8 cellular contexts compared by ENCODE assay signal in the genomic region with DNA sequence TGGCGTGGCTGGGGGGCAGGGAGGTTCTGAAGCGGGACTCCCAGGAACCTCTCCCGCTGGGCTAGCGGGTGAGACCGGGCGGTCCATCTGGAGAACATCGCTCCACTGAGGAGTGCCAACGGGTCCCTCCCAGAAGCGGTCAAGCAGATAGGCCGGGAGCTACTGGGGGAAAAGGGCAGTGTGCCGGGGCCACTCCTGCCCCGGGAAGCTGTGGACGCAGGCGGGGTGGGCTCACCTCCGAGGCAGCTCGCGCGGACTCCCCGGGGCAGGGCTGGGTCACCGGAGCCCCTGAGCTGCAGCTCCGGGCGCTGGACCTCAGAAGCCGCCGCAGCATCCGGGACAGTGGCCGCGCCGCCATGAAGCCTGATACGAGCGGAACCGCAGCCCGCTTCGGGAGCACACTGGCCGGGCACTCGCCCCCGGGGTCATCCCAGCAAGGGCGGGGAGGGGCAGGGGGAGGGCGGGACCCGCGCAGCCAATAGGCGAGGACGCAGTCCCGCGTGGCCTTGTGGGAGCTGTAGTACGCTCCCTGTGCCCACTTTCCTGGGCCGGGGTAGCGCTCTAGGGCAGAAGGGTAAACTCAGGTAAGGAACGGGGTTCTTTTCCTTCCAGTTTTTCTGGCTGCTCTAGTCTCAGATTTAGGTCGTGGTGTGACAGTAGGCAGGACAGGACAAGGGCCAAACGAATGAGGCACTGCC. TPM values are rescaled to one million over a fixed set of nuclear protein-coding genes. Genes with fewer than 3 reads are reported as not detected.
A peak's percentile ranks its signal among the peaks of the same experiment; 100 is the strongest.
DNase-seq lines count a peak whose midpoint lies in the region; ATAC-seq, FAIRE-seq and TF ChIP-seq lines count a peak whose summit lies in the region.

TSS of gene MOCS1 (minus strand) at position 403 of the 698 bp plus-strand sequence. CDS start at position 358, 45 bp downstream.

- H3K9me3 ChIP-seq in SJSA1 (replicated peaks): no peaks in the 10 kb centered on the region
- no peaks in the 10 kb centered on the region for H3K9me3 ChIP-seq in GM12878 (replicated peaks; ENCODE audit: control insufficient read depth, insufficient read depth, low read length)

- no peaks in the 10 kb centered on the region for H3K36me3 Mint-ChIP-seq in T-helper 1 cell treated with Interleukin-12 subunit alpha and Interleukin-12 subunit beta and Interleukin-4 antibody, amounts not matched to agents 30 μg/mL and 1 μg/mL, for 36 hours (ENCODE audit: low read depth)

- no peaks in the 10 kb centered on the region for H3K79me2 ChIP-seq in GM12878 (ENCODE audit: control insufficient read depth, insufficient read depth, low read length)

- DNase-seq in T-helper 1 cell (no peak), SJSA1 (ENCODE audit: low read depth in 1 of 2, low spot score in 2 of 2) (peak; percentile 50 to 77), GM12878 (ENCODE audit: low read depth, low spot score) (no peak), hepatic stellate cell (ENCODE audit: low spot score) (peak; percentile 84), posterior cingulate gyrus (peak; percentile 79 to 98 (median 90))

- H3K4me1 Mint-ChIP-seq in T-helper 1 cell treated with Interleukin-12 subunit alpha and Interleukin-12 subunit beta and Interleukin-4 antibody, amounts not matched to agents 30 μg/mL and 1 μg/mL, for 36 hours (ENCODE audit: low read depth): peaks cover 3% of the 10 kb centered on the region

- in situ Hi-C loops in GM12878 (cut with MboI): no loop called here

- H3K27ac Mint-ChIP-seq in T-helper 1 cell treated with Interleukin-12 subunit alpha and Interleukin-12 subunit beta and Interleukin-4 antibody, amounts not matched to agents 30 μg/mL and 1 μg/mL, for 36 hours: no peak within 1 kb of the TSS

- H3K4me1 ChIP-seq in SJSA1 (replicated peaks): peaks cover 23% of the 10 kb centered on the region
- H3K4me1 ChIP-seq in GM12878 (ENCODE audit: control insufficient read depth, insufficient read depth, low read length): no peaks in the 10 kb centered on the region
- H3K4me1 ChIP-seq in urinary bladder (ENCODE audit: insufficient read depth): peaks cover 2% of the 10 kb centered on the region

- CTCF ChIA-PET in GM12878 (lab: Yijun Ruan, JAX): interaction anchor here (0.5 kb wide), 1 partner anchor 47 kb away, joined by 3 read pairs; no protein-coding TSS in a partner anchor

- peak within 1 kb of the TSS; percentile 74 for H3K4me3 Mint-ChIP-seq in T-helper 1 cell treated with Interleukin-12 subunit alpha and Interleukin-12 subunit beta and Interleukin-4 antibody, amounts not matched to agents 30 μg/mL and 1 μg/mL, for 36 hours

- ATAC-seq in GM12878: peak; percentile 96
- no peak for ATAC-seq in GM18868 (IDR thresholded peaks at IDR 0.05; ENCODE audit: unreplicated experiment)

- H3K27ac ChIP-seq in SJSA1: no peak within 1 kb of the TSS
- no peak within 1 kb of the TSS for H3K27ac ChIP-seq in GM12878 (ENCODE audit: control insufficient read depth, insufficient read depth)
- H3K27ac ChIP-seq in urinary bladder (ENCODE audit: low read depth): peak within 1 kb of the TSS; percentile 24

- H3K36me3 ChIP-seq in SJSA1 (no peaks in the 10 kb centered on the region), GM12878 (ENCODE audit: control insufficient read depth in 2 of 2, insufficient read depth in 2 of 2, low read length in 1 of 2) (no peaks in the 10 kb centered on the region), urinary bladder (ENCODE audit: insufficient read depth) (no peaks in the 10 kb centered on the region)

- no peaks in the 10 kb centered on the region for H3K9me3 Mint-ChIP-seq in T-helper 1 cell treated with Interleukin-12 subunit alpha and Interleukin-12 subunit beta and Interleukin-4 antibody, amounts not matched to agents 30 μg/mL and 1 μg/mL, for 36 hours

- 23% methylated on average over 31 of the region's 50 CpGs for WGBS in GM12878 (ENCODE audit: insufficient coverage, insufficient replicate concordance, low lambda C conversion rate, missing lambda C conversion rate)
- whole genome bisulfite sequencing in urinary bladder: 2% methylated on average over 50 of the region's 50 CpGs

- no peak for TF ChIP-seq RAD21 in GM12878 (IDR thresholded peaks at IDR 0.05; ENCODE audit: insufficient read depth, low read depth, low read length)

- intact Hi-C loops in GM12878 (cut with micrococcal nuclease; ENCODE audit: unreplicated experiment) (no loop called here), posterior cingulate gyrus (cut with DNase I) (no loop called here)

- no peak for FAIRE-seq in GM12878 (lab: Jason Lieb, UNC)

- no peak within 1 kb of the TSS for H3K9ac ChIP-seq in GM12878 (ENCODE audit: control insufficient read depth, insufficient read depth, low read length)

- H2AFZ ChIP-seq in GM12878 (ENCODE audit: control insufficient read depth, low read depth, low read length): no peak within 1 kb of the TSS

- RAD21 ChIA-PET in GM12878 (lab: Charles Lee; ENCODE audit: unreplicated experiment): no interaction called here

- peaks cover 35% of the 10 kb centered on the region for H3K27me3 Mint-ChIP-seq in T-helper 1 cell treated with Interleukin-12 subunit alpha and Interleukin-12 subunit beta and Interleukin-4 antibody, amounts not matched to agents 30 μg/mL and 1 μg/mL, for 36 hours (ENCODE audit: low read depth)

- H3K4me2 ChIP-seq in GM12878 (ENCODE audit: control insufficient read depth, insufficient read depth): peak within 1 kb of the TSS; percentile 48; the same call in 1 of the 2 replicates

- no peak for TF ChIP-seq EP300 in GM12878 (IDR thresholded peaks at IDR 0.05; ENCODE audit: borderline replicate concordance in 1 of 2, control insufficient read depth in 1 of 2, low read depth in 2 of 2, low read length in 2 of 2)

- TF ChIP-seq CTCF in GM12878 (IDR thresholded peaks at IDR 0.05 in 2 of 3, conservative IDR thresholded peaks at IDR 0.05 in 1 of 3; ENCODE audit: control insufficient read depth in 2 of 3, extremely low read depth in 1 of 3, insufficient read depth in 1 of 3, low read depth in 3 of 3, low read length in 3 of 3): no peak

- TF ChIP-seq POLR2A in GM12878 (IDR thresholded peaks at IDR 0.05; ENCODE audit: low read depth, low read length): no peak

- H3K4me3 ChIP-seq in SJSA1: peak within 1 kb of the TSS; percentile 75
- no peak within 1 kb of the TSS for H3K4me3 ChIP-seq in GM12878
- H3K4me3 ChIP-seq in urinary bladder (ENCODE audit: low read depth, low read length): peak within 1 kb of the TSS; percentile 62

- H4K20me1 ChIP-seq in GM12878 (ENCODE audit: control insufficient read depth, insufficient read depth): no peaks in the 10 kb centered on the region

- SMC1A ChIA-PET in GM12878 (lab: Charles Lee; ENCODE audit: uncharacterized antibody, unreplicated experiment): interaction anchor here (1.3 kb wide), 1 partner anchor 20 kb away, joined by 5 read pairs; no protein-coding TSS in a partner anchor

- H3K27me3 ChIP-seq in SJSA1 (replicated peaks) (no peaks in the 10 kb centered on the region), GM12878 (replicated peaks in 1 of 2; ENCODE audit: control insufficient read depth in 2 of 2, insufficient read depth in 2 of 2, low read length in 1 of 2) (peaks cover 0 to 3% of the 10 kb centered on the region in 2 experiments; a peak in 2 of 4 replicates)

- no TSS peak for BruUV-seq in GM12878 (replicated peaks; lab: Mats Ljungman, UMichigan)

- POLR2A ChIA-PET in GM12878 (lab: Charles Lee): no interaction called here

TF ChIP-seq in GM12878, 131 proteins besides CTCF, POLR2A, EP300 and RAD21 (continues in another document):
- peak; percentile 57 for TF ChIP-seq HCFC1 (IDR thresholded peaks at IDR 0.05; ENCODE audit: low read length)
- TF ChIP-seq, protein P1, sequence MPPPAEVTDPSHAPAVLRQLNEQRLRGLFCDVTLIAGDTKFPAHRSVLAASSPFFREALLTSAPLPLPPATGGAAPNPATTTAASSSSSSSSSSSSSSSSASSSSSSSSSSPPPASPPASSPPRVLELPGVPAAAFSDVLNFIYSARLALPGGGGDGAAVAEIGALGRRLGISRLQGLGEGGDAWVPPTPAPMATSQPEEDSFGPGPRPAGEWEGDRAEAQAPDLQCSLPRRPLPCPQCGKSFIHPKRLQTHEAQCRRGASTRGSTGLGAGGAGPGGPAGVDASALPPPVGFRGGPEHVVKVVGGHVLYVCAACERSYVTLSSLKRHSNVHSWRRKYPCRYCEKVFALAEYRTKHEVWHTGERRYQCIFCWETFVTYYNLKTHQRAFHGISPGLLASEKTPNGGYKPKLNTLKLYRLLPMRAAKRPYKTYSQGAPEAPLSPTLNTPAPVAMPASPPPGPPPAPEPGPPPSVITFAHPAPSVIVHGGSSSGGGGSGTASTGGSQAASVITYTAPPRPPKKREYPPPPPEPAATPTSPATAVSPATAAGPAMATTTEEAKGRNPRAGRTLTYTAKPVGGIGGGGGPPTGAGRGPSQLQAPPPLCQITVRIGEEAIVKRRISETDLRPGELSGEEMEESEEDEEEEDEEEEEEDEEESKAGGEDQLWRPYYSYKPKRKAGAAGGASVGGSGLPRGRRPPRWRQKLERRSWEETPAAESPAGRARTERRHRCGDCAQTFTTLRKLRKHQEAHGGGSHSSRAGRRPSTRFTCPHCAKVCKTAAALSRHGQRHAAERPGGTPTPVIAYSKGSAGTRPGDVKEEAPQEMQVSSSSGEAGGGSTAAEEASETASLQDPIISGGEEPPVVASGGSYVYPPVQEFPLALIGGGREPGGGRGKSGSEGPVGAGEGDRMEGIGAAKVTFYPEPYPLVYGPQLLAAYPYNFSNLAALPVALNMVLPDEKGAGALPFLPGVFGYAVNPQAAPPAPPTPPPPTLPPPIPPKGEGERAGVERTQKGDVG (CRISPR knock-in tag; IDR thresholded peaks at IDR 0.05): no peak
- peak; percentile 25; the same call in 1 of the 2 replicates for TF ChIP-seq NR2C1 (IDR thresholded peaks at IDR 0.05)
- peak; percentile 11 for TF ChIP-seq SIX5 (IDR thresholded peaks at IDR 0.05; ENCODE audit: low read depth, low read length, severe bottlenecking)

RNA-seq across cellular contexts. Expression of gene MOCS1, which starts in this region (rescaled TPM):
- total RNA-seq in SJSA1 (2014; rRNA removed; shearing (Covaris generic)): 7.7 and 13.7 TPM in 2 replicates
- total RNA-seq in GM12878 (2013; cell fraction: nucleolus; rRNA removed): 0.54 and 0.75 TPM in 2 replicates
- total RNA-seq in GM12878 (2014; rRNA removed): 0.16 and 0.17 TPM in 2 replicates
- total RNA-seq in GM12878 (2014; rRNA removed; fragmentation: Illumina TruSeq; extraction: Trizol): 0.09 and 0.18 TPM in 2 replicates
- 0.08 and 0.15 TPM in 2 replicates for total RNA-seq in GM12878 (2021)
- polyA plus RNA-seq in GM12878 (2011; ENCODE audit: low read depth): not detected
- 3.8 and 5.4 TPM in 2 replicates for polyA plus RNA-seq in GM12878 (2011; rRNA removed)
- 5.8 and 7.4 TPM in 2 replicates for polyA plus RNA-seq in GM12878 (2011; cell fraction: cytosol; rRNA removed)
- polyA plus RNA-seq in GM12878 (2011; cell fraction: nucleus; rRNA removed): 14.2 and 14.6 TPM in 2 replicates
- polyA plus RNA-seq in GM12878 (2012): 0.05 and 0.20 TPM in 2 replicates
- polyA plus RNA-seq in GM12878 (2014; fragmentation: Illumina TruSeq; extraction: Trizol): 0.07 TPM in 1 of 2 replicates, not detected in the other
- polyA plus RNA-seq in GM12878 (2014; fragmentation: Nextera tagmentation; extraction: Ambion mirVana): under 1 TPM in 1 of 2 experiments, not detected in 1; 0.02 TPM
- polyA plus RNA-seq in GM12878 (2014; rRNA removed): 0.15 TPM in 2 replicates
- under 1 TPM in 1 of 2 experiments, not detected in 1; 0.48 TPM for polyA plus RNA-seq in GM12878 (2016; fragmentation: Nextera tagmentation; extraction: Ambion mirVana)
- polyA minus RNA-seq in GM12878 (2011; rRNA and poly(A)+ RNA removed): 8.4 and 10.7 TPM in 2 replicates
- polyA minus RNA-seq in GM12878 (2011; cell fraction: cytosol; rRNA and poly(A)+ RNA removed): 2.3 and 3.7 TPM in 2 replicates
- 5.8 and 7.1 TPM in 2 replicates for polyA minus RNA-seq in GM12878 (2011; cell fraction: nucleus; rRNA and poly(A)+ RNA removed)
- total RNA-seq in urinary bladder: 7.0 TPM
- 20.4 TPM for polyA plus RNA-seq in urinary bladder

Comparison
In these comparisons a context has a peak if more than half of its experiments do, and no peak if none do; other contexts are left out.
1. DNase-seq: peak in SJSA1 (2 of 2), hepatic stellate cell (single experiment) and posterior cingulate gyrus (10 of 10); none in T-helper 1 cell (0 of 5) and GM12878 (single experiment).